ENCODE assay signal across 13 cellular contexts in genomic region chr17:70609566-70609965, GRCh38.
"Had no signal": no experiment of that assay in that cellular context is flagged by ENCODE, and none has a peak within 500 bp of the region (broad histone marks: within the 10 kb centered on the region; RNA-seq: fewer than 3 reads in every experiment).

No MANE protein-coding gene starts in this region.

- H3K27me3 ChIP-seq: neural progenitor cell, right atrium auricular region, suprapubic skin had no signal

- H3K9me3 ChIP-seq: right atrium auricular region, suprapubic skin had no signal

- DNase-seq: activated CD4-positive, alpha-beta T cell treated with anti-CD3 and anti-CD28 coated beads, Interleukin-2, amount 10 ng/mL, durations not matched to agents 7 days and 5 days; activated CD4-positive, CD25-positive, alpha-beta regulatory T cell; activated gamma-delta T cell treated with Interleukin-2 at 50 U/mL for 16 hours; activated naive CD8-positive, alpha-beta T cell treated with anti-CD3 and anti-CD28 coated beads, Interleukin-2, amount 10 ng/mL, durations not matched to agents 7 days and 5 days; erythroblast; stimulated activated CD4-positive, alpha-beta T cell treated with anti-CD3 and anti-CD28 coated beads, Interleukin-15, amount 100 ng/mL, for 24 hours; stimulated activated CD4-positive, alpha-beta T cell treated with anti-CD3 and anti-CD28 coated beads, Interleukin-4, amount 100 ng/mL, for 4 hours; stimulated activated CD8-positive, alpha-beta memory T cell treated with anti-CD3 and anti-CD28 coated beads, Interleukin-4, amount 100 ng/mL, for 48 hours; stimulated activated naive CD4-positive, alpha-beta T cell treated with Interleukin-2 at 50 U/mL for 16 hours had no signal

- H3K9me3 Mint-ChIP-seq: activated CD4-positive, alpha-beta T cell treated with anti-CD3 and anti-CD28 coated beads, Interleukin-2, amount 10 ng/mL, durations not matched to agents 7 days and 5 days; activated naive CD8-positive, alpha-beta T cell treated with anti-CD3 and anti-CD28 coated beads, Interleukin-2, amount 10 ng/mL, durations not matched to agents 7 days and 5 days; neural progenitor cell had no signal

- H3K4me3 Mint-ChIP-seq: activated CD4-positive, alpha-beta T cell treated with anti-CD3 and anti-CD28 coated beads, Interleukin-2, amount 10 ng/mL, durations not matched to agents 7 days and 5 days; activated naive CD8-positive, alpha-beta T cell treated with anti-CD3 and anti-CD28 coated beads, Interleukin-2, amount 10 ng/mL, durations not matched to agents 7 days and 5 days; neural progenitor cell; type B pancreatic cell had no signal

- H3K27ac Mint-ChIP-seq: activated CD4-positive, alpha-beta T cell treated with anti-CD3 and anti-CD28 coated beads, Interleukin-2, amount 10 ng/mL, durations not matched to agents 7 days and 5 days; activated naive CD8-positive, alpha-beta T cell treated with anti-CD3 and anti-CD28 coated beads, Interleukin-2, amount 10 ng/mL, durations not matched to agents 7 days and 5 days; neural progenitor cell; type B pancreatic cell had no signal

- H3K36me3 Mint-ChIP-seq: activated naive CD8-positive, alpha-beta T cell treated with anti-CD3 and anti-CD28 coated beads, Interleukin-2, amount 10 ng/mL, durations not matched to agents 7 days and 5 days; neural progenitor cell; type B pancreatic cell had no signal

- H3K36me3 ChIP-seq: neural progenitor cell, right atrium auricular region, suprapubic skin had no signal

- H2AFZ ChIP-seq: neural progenitor cell had no signal

- H3K4me3 ChIP-seq: neural progenitor cell, right atrium auricular region, suprapubic skin had no signal

- H3K4me1 Mint-ChIP-seq: activated CD4-positive, alpha-beta T cell treated with anti-CD3 and anti-CD28 coated beads, Interleukin-2, amount 10 ng/mL, durations not matched to agents 7 days and 5 days; activated naive CD8-positive, alpha-beta T cell treated with anti-CD3 and anti-CD28 coated beads, Interleukin-2, amount 10 ng/mL, durations not matched to agents 7 days and 5 days had no signal

- H3K27me3 Mint-ChIP-seq: activated CD4-positive, alpha-beta T cell treated with anti-CD3 and anti-CD28 coated beads, Interleukin-2, amount 10 ng/mL, durations not matched to agents 7 days and 5 days; activated naive CD8-positive, alpha-beta T cell treated with anti-CD3 and anti-CD28 coated beads, Interleukin-2, amount 10 ng/mL, durations not matched to agents 7 days and 5 days; type B pancreatic cell had no signal

- H3K4me1 ChIP-seq: right atrium auricular region, suprapubic skin had no signal
